ENCODE assay signal across 1 cellular context in the genomic region with DNA sequence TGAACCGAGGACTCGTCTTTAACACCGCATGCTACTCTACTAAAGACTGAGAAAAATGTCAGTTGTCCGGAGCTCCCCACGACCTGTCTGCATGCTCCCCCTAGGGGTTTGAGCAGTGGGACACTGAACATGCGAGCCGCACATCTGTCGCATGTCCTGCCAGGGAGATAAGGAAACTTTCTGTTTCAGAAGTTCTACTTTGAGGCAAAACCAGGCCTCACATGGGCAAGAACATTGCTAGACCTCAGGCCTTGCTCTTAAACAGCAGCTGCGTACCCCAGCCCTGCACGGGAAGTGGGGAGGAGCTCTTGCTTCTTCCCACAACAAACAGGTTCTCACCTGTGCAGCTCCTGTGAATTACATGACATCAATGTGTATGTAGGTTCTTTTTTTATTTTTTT.
TF ChIP-seq lines count a peak whose summit lies in the region.

No MANE protein-coding gene starts in this region.

TF ChIP-seq in K562, 482 proteins besides CTCF, POLR2A, EP300 and RAD21 (continued from another document and continues in another):
- TF ChIP-seq DPF2 (IDR thresholded peaks at IDR 0.05), result peak; percentile 10; the same call in 1 of the 2 replicates
- TF ChIP-seq CXXC5 (CRISPR knock-in tag; IDR thresholded peaks at IDR 0.05), result no peak
- no peak for TF ChIP-seq BACH1 (tag; IDR thresholded peaks at IDR 0.05)
- TF ChIP-seq GATA2 (CRISPR knock-in tag; IDR thresholded peaks at IDR 0.05), result peak; percentile 50
- TF ChIP-seq, protein P1, sequence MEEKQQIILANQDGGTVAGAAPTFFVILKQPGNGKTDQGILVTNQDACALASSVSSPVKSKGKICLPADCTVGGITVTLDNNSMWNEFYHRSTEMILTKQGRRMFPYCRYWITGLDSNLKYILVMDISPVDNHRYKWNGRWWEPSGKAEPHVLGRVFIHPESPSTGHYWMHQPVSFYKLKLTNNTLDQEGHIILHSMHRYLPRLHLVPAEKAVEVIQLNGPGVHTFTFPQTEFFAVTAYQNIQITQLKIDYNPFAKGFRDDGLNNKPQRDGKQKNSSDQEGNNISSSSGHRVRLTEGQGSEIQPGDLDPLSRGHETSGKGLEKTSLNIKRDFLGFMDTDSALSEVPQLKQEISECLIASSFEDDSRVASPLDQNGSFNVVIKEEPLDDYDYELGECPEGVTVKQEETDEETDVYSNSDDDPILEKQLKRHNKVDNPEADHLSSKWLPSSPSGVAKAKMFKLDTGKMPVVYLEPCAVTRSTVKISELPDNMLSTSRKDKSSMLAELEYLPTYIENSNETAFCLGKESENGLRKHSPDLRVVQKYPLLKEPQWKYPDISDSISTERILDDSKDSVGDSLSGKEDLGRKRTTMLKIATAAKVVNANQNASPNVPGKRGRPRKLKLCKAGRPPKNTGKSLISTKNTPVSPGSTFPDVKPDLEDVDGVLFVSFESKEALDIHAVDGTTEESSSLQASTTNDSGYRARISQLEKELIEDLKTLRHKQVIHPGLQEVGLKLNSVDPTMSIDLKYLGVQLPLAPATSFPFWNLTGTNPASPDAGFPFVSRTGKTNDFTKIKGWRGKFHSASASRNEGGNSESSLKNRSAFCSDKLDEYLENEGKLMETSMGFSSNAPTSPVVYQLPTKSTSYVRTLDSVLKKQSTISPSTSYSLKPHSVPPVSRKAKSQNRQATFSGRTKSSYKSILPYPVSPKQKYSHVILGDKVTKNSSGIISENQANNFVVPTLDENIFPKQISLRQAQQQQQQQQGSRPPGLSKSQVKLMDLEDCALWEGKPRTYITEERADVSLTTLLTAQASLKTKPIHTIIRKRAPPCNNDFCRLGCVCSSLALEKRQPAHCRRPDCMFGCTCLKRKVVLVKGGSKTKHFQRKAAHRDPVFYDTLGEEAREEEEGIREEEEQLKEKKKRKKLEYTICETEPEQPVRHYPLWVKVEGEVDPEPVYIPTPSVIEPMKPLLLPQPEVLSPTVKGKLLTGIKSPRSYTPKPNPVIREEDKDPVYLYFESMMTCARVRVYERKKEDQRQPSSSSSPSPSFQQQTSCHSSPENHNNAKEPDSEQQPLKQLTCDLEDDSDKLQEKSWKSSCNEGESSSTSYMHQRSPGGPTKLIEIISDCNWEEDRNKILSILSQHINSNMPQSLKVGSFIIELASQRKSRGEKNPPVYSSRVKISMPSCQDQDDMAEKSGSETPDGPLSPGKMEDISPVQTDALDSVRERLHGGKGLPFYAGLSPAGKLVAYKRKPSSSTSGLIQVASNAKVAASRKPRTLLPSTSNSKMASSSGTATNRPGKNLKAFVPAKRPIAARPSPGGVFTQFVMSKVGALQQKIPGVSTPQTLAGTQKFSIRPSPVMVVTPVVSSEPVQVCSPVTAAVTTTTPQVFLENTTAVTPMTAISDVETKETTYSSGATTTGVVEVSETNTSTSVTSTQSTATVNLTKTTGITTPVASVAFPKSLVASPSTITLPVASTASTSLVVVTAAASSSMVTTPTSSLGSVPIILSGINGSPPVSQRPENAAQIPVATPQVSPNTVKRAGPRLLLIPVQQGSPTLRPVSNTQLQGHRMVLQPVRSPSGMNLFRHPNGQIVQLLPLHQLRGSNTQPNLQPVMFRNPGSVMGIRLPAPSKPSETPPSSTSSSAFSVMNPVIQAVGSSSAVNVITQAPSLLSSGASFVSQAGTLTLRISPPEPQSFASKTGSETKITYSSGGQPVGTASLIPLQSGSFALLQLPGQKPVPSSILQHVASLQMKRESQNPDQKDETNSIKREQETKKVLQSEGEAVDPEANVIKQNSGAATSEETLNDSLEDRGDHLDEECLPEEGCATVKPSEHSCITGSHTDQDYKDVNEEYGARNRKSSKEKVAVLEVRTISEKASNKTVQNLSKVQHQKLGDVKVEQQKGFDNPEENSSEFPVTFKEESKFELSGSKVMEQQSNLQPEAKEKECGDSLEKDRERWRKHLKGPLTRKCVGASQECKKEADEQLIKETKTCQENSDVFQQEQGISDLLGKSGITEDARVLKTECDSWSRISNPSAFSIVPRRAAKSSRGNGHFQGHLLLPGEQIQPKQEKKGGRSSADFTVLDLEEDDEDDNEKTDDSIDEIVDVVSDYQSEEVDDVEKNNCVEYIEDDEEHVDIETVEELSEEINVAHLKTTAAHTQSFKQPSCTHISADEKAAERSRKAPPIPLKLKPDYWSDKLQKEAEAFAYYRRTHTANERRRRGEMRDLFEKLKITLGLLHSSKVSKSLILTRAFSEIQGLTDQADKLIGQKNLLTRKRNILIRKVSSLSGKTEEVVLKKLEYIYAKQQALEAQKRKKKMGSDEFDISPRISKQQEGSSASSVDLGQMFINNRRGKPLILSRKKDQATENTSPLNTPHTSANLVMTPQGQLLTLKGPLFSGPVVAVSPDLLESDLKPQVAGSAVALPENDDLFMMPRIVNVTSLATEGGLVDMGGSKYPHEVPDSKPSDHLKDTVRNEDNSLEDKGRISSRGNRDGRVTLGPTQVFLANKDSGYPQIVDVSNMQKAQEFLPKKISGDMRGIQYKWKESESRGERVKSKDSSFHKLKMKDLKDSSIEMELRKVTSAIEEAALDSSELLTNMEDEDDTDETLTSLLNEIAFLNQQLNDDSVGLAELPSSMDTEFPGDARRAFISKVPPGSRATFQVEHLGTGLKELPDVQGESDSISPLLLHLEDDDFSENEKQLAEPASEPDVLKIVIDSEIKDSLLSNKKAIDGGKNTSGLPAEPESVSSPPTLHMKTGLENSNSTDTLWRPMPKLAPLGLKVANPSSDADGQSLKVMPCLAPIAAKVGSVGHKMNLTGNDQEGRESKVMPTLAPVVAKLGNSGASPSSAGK (IDR thresholded peaks at IDR 0.05), result peak; percentile 82
- TF ChIP-seq CC2D1A (IDR thresholded peaks at IDR 0.05), result no peak
- TF ChIP-seq, protein P2, sequence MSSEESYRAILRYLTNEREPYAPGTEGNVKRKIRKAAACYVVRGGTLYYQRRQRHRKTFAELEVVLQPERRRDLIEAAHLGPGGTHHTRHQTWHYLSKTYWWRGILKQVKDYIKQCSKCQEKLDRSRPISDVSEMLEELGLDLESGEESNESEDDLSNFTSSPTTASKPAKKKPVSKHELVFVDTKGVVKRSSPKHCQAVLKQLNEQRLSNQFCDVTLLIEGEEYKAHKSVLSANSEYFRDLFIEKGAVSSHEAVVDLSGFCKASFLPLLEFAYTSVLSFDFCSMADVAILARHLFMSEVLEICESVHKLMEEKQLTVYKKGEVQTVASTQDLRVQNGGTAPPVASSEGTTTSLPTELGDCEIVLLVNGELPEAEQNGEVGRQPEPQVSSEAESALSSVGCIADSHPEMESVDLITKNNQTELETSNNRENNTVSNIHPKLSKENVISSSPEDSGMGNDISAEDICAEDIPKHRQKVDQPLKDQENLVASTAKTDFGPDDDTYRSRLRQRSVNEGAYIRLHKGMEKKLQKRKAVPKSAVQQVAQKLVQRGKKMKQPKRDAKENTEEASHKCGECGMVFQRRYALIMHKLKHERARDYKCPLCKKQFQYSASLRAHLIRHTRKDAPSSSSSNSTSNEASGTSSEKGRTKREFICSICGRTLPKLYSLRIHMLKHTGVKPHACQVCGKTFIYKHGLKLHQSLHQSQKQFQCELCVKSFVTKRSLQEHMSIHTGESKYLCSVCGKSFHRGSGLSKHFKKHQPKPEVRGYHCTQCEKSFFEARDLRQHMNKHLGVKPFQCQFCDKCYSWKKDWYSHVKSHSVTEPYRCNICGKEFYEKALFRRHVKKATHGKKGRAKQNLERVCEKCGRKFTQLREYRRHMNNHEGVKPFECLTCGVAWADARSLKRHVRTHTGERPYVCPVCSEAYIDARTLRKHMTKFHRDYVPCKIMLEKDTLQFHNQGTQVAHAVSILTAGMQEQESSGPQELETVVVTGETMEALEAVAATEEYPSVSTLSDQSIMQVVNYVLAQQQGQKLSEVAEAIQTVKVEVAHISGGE (CRISPR knock-in tag; IDR thresholded peaks at IDR 0.05), result no peak
- TF ChIP-seq ARHGAP35 (IDR thresholded peaks at IDR 0.05; ENCODE audit: partially characterized antibody), result no peak
- no peak for TF ChIP-seq DNMT1 (IDR thresholded peaks at IDR 0.05)
- TF ChIP-seq ZNF778 (CRISPR knock-in tag; IDR thresholded peaks at IDR 0.05), result no peak
- TF ChIP-seq, protein P3, sequence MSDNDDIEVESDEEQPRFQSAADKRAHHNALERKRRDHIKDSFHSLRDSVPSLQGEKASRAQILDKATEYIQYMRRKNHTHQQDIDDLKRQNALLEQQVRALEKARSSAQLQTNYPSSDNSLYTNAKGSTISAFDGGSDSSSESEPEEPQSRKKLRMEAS (CRISPR knock-in tag; IDR thresholded peaks at IDR 0.05), result peak; percentile 55; the same call in 1 of the 2 replicates
- TF ChIP-seq, protein P4, sequence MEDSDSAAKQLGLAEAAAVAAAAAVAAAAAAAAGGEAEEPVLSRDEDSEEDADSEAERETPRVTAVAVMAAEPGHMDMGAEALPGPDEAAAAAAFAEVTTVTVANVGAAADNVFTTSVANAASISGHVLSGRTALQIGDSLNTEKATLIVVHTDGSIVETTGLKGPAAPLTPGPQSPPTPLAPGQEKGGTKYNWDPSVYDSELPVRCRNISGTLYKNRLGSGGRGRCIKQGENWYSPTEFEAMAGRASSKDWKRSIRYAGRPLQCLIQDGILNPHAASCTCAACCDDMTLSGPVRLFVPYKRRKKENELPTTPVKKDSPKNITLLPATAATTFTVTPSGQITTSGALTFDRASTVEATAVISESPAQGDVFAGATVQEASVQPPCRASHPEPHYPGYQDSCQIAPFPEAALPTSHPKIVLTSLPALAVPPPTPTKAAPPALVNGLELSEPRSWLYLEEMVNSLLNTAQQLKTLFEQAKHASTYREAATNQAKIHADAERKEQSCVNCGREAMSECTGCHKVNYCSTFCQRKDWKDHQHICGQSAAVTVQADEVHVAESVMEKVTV (CRISPR knock-in tag; IDR thresholded peaks at IDR 0.05), result no peak
- no peak for TF ChIP-seq SP2 (IDR thresholded peaks at IDR 0.05; ENCODE audit: extremely low read depth, low read depth, low read length, poor library complexity, severe bottlenecking)
- TF ChIP-seq PHTF2 (CRISPR knock-in tag; IDR thresholded peaks at IDR 0.05), result no peak
- TF ChIP-seq ETV1 (tag; conservative IDR thresholded peaks at IDR 0.05; ENCODE audit: low read depth), result no peak
- TF ChIP-seq TEAD4 (IDR thresholded peaks at IDR 0.05; ENCODE audit: low read length), result no peak
- no peak for TF ChIP-seq TEAD4 (CRISPR knock-in tag; IDR thresholded peaks at IDR 0.05; ENCODE audit: borderline replicate concordance)
- TF ChIP-seq HDAC2 (IDR thresholded peaks at IDR 0.05), result no peak
- TF ChIP-seq ZNF134 (CRISPR knock-in tag; conservative IDR thresholded peaks at IDR 0.05), result no peak
- TF ChIP-seq, protein P5, sequence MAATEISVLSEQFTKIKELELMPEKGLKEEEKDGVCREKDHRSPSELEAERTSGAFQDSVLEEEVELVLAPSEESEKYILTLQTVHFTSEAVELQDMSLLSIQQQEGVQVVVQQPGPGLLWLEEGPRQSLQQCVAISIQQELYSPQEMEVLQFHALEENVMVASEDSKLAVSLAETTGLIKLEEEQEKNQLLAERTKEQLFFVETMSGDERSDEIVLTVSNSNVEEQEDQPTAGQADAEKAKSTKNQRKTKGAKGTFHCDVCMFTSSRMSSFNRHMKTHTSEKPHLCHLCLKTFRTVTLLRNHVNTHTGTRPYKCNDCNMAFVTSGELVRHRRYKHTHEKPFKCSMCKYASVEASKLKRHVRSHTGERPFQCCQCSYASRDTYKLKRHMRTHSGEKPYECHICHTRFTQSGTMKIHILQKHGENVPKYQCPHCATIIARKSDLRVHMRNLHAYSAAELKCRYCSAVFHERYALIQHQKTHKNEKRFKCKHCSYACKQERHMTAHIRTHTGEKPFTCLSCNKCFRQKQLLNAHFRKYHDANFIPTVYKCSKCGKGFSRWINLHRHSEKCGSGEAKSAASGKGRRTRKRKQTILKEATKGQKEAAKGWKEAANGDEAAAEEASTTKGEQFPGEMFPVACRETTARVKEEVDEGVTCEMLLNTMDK (IDR thresholded peaks at IDR 0.05; ENCODE audit: borderline replicate concordance, insufficient read depth, low read depth, low read length, poor library complexity, severe bottlenecking), result peak; percentile 75
- no peak for TF ChIP-seq YBX1 (IDR thresholded peaks at IDR 0.05)
- TF ChIP-seq, protein P6, sequence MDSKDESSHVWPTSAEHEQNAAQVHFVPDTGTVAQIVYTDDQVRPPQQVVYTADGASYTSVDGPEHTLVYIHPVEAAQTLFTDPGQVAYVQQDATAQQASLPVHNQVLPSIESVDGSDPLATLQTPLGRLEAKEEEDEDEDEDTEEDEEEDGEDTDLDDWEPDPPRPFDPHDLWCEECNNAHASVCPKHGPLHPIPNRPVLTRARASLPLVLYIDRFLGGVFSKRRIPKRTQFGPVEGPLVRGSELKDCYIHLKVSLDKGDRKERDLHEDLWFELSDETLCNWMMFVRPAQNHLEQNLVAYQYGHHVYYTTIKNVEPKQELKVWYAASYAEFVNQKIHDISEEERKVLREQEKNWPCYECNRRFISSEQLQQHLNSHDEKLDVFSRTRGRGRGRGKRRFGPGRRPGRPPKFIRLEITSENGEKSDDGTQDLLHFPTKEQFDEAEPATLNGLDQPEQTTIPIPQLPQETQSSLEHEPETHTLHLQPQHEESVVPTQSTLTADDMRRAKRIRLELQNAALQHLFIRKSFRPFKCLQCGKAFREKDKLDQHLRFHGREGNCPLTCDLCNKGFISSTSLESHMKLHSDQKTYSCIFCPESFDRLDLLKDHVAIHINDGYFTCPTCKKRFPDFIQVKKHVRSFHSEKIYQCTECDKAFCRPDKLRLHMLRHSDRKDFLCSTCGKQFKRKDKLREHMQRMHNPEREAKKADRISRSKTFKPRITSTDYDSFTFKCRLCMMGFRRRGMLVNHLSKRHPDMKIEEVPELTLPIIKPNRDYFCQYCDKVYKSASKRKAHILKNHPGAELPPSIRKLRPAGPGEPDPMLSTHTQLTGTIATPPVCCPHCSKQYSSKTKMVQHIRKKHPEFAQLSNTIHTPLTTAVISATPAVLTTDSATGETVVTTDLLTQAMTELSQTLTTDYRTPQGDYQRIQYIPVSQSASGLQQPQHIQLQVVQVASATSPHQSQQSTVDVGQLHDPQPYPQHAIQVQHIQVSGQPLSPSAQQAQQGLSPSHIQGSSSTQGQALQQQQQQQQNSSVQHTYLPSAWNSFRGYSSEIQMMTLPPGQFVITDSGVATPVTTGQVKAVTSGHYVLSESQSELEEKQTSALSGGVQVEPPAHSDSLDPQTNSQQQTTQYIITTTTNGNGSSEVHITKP (IDR thresholded peaks at IDR 0.05; ENCODE audit: partially characterized antibody), result no peak
- TF ChIP-seq, protein P7, sequence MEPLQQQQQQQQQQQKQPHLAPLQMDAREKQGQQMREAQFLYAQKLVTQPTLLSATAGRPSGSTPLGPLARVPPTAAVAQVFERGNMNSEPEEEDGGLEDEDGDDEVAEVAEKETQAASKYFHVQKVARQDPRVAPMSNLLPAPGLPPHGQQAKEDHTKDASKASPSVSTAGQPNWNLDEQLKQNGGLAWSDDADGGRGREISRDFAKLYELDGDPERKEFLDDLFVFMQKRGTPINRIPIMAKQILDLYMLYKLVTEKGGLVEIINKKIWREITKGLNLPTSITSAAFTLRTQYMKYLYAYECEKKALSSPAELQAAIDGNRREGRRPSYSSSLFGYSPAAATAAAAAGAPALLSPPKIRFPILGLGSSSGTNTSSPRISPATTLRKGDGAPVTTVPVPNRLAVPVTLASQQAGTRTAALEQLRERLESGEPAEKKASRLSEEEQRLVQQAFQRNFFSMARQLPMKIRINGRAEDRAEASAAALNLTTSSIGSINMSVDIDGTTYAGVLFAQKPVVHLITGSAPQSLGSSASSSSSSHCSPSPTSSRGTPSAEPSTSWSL (CRISPR knock-in tag; IDR thresholded peaks at IDR 0.05; ENCODE audit: borderline replicate concordance), result no peak
- no peak for TF ChIP-seq CSDE1 (IDR thresholded peaks at IDR 0.05)
- no peak for TF ChIP-seq HNRNPUL1 (IDR thresholded peaks at IDR 0.05; ENCODE audit: low read length)
- TF ChIP-seq SNRNP70 (optimal IDR thresholded peaks at IDR 0.05; ENCODE audit: low read depth, low read length), result no peak
- TF ChIP-seq MAZ (CRISPR knock-in tag; conservative IDR thresholded peaks at IDR 0.05 in 1 of 2, IDR thresholded peaks at IDR 0.05 in 1 of 2), result 0 out of 4 replicates have a peak, but pooled peaks of 1 of the 2 experiments have one; percentile 20
- no peak for TF ChIP-seq GABPB2 (CRISPR knock-in tag; conservative IDR thresholded peaks at IDR 0.05)
- no peak for TF ChIP-seq FOXA1 (IDR thresholded peaks at IDR 0.05; ENCODE audit: borderline replicate concordance)
- TF ChIP-seq ZNF121 (CRISPR knock-in tag; conservative IDR thresholded peaks at IDR 0.05), result no peak
- no peak for TF ChIP-seq PHF21A (IDR thresholded peaks at IDR 0.05; ENCODE audit: borderline replicate concordance, low read depth)
- peak; percentile 88 for TF ChIP-seq L3MBTL2 (IDR thresholded peaks at IDR 0.05)
